ENCODE assay signal across 14 cellular contexts in genomic region chr12:54240971-54241588, GRCh38. TPM values are rescaled to one million over a fixed set of nuclear protein-coding genes. Genes with fewer than 3 reads are reported as not detected.
A peak's percentile ranks its signal among the peaks of the same experiment; 100 is the strongest.
DNase-seq lines count a peak whose midpoint lies in the region; ATAC-seq, FAIRE-seq and TF ChIP-seq lines count a peak whose summit lies in the region.
"Had no signal": no experiment of that assay in that cellular context is flagged by ENCODE, and none has a peak within 500 bp of the region (broad histone marks: within the 10 kb centered on the region; RNA-seq: fewer than 3 reads in every experiment).

No MANE protein-coding gene starts in this region.

- no peaks in the 10 kb centered on the region for H3K27me3 ChIP-seq in mammary epithelial cell (ENCODE audit: insufficient read depth, low read length)
- H3K27me3 ChIP-seq in colonic mucosa, result no peaks in the 10 kb centered on the region
- H3K27me3 ChIP-seq: esophagus squamous epithelium, right atrium auricular region, suprapubic skin had no signal

- H2AFZ ChIP-seq in mammary epithelial cell (ENCODE audit: low read depth, low read length), result peak overlapping the region; percentile 20

- H3K79me2 ChIP-seq in mammary epithelial cell (ENCODE audit: insufficient read depth, low read length), result no peaks in the 10 kb centered on the region

- 50% methylated on average over 1 of the region's 2 CpGs for WGBS in mammary epithelial cell (ENCODE audit: low coverage, missing lambda C conversion rate)

- ATAC-seq in GM18498 (IDR thresholded peaks at IDR 0.05; ENCODE audit: unreplicated experiment), result peak; percentile 68
- peak; percentile 76 for ATAC-seq in HG03460 (IDR thresholded peaks at IDR 0.05; ENCODE audit: unreplicated experiment)

- TF ChIP-seq CTCF in mammary epithelial cell (conservative IDR thresholded peaks at IDR 0.05 in 1 of 2, IDR thresholded peaks at IDR 0.05 in 1 of 2; ENCODE audit: extremely low read depth in 1 of 2, insufficient read depth in 1 of 2, low read depth in 1 of 2, low read length in 2 of 2) (no peak), colonic mucosa (IDR thresholded peaks at IDR 0.05) (no peak)

- in situ Hi-C loops in mammary epithelial cell (cut with MboI; ENCODE audit: low sequenced_read_pairs in 2 of 2), result no loop called here

- peaks cover 26% of the 10 kb centered on the region for H3K4me1 ChIP-seq in mammary epithelial cell (ENCODE audit: insufficient read depth, low read length)
- H3K4me1 ChIP-seq in colonic mucosa, result no peaks in the 10 kb centered on the region
- H3K4me1 ChIP-seq: Caco-2, esophagus squamous epithelium had no signal

- H3K27ac ChIP-seq in mammary epithelial cell (ENCODE audit: insufficient read depth, low read depth, low read length), result peak overlapping the region; percentile 56
- no peak overlapping the region for H3K27ac ChIP-seq in colonic mucosa
- H3K27ac ChIP-seq: esophagus squamous epithelium, right atrium auricular region, suprapubic skin had no signal

- BruUV-seq in mammary epithelial cell (replicated peaks; lab: Mats Ljungman, UMichigan), result no TSS peak

- no peaks in the 10 kb centered on the region for H4K20me1 ChIP-seq in mammary epithelial cell (ENCODE audit: insufficient read depth, low read length)

- H3K9ac ChIP-seq in mammary epithelial cell (ENCODE audit: insufficient read depth, low read length) (no peak overlapping the region), colonic mucosa (ENCODE audit: low read depth in 2 of 2, low read length in 2 of 2) (no peak overlapping the region)

- intact Hi-C loops in mammary epithelial cell (cut with micrococcal nuclease) (no loop called here), colonic mucosa (cut with DNase I) (no loop called here)

- H3K36me3 ChIP-seq in mammary epithelial cell (ENCODE audit: insufficient read depth, low read length) (peaks cover 4% of the 10 kb centered on the region), colonic mucosa (no peaks in the 10 kb centered on the region)

- no peak for DNase-seq in GM19239 (ENCODE audit: insufficient read length, low spot score)
- peak; percentile 91 for DNase-seq in mammary epithelial cell
- DNase-seq in stimulated activated CD8-positive, alpha-beta memory T cell treated with anti-CD3 and anti-CD28 coated beads, Interleukin-4, amount 100 ng/mL, for 48 hours, result no peak
- DNase-seq in NCI-H2196 (lab: John Stamatoyannopoulos, UW; ENCODE audit: unreplicated experiment), result no peak
- no peak for DNase-seq in NCI-H510A (lab: John Stamatoyannopoulos, UW)
- no peak for DNase-seq in colonic mucosa
- DNase-seq: Caco-2; esophagus squamous epithelium; NCI-H1436; stimulated activated CD4-positive, alpha-beta T cell treated with anti-CD3 and anti-CD28 coated beads, Interleukin-4, amount 100 ng/mL, for 4 hours had no signal

- FAIRE-seq in GM19239 (lab: Jason Lieb, UNC), result peak; percentile 14

- CTCF ChIA-PET in mammary epithelial cell (lab: Charles Lee; ENCODE audit: low non-redundant PET), result interaction anchor here (0.6 kb wide), 1 partner anchor 11 kb away, joined by 3 read pairs; no protein-coding TSS in a partner anchor

- dilution Hi-C loops in mammary epithelial cell (cut with HindIII; ENCODE audit: low sequenced_read_pairs), result no loop called here

- peak overlapping the region; percentile 34 for H3K4me2 ChIP-seq in mammary epithelial cell (ENCODE audit: insufficient read depth, low read depth, low read length)

- no peaks in the 10 kb centered on the region for H3K9me3 ChIP-seq in mammary epithelial cell (replicated peaks; ENCODE audit: insufficient read depth, low read length)
- no peaks in the 10 kb centered on the region for H3K9me3 ChIP-seq in colonic mucosa
- H3K9me3 ChIP-seq: Caco-2, esophagus squamous epithelium, right atrium auricular region, suprapubic skin had no signal

- H3K4me3 ChIP-seq in mammary epithelial cell (replicated peaks in 1 of 3; ENCODE audit: insufficient read depth in 1 of 3, low read depth in 2 of 3, low read length in 3 of 3) (no peak overlapping the region), colonic mucosa (no peak overlapping the region)
- H3K4me3 ChIP-seq: esophagus squamous epithelium, right atrium auricular region, suprapubic skin had no signal

RNA-seq across cellular contexts. Expression of gene CBX5, which starts 38.8 kb away (rescaled TPM):
- total RNA-seq in mammary epithelial cell (10 to 100 TPM; 37.2 to 68.1 TPM), colonic mucosa (10 to 100 TPM; 49.3 to 77.5 TPM)
- 26.9 TPM for polyA plus RNA-seq in mammary epithelial cell
- polyA minus RNA-seq in mammary epithelial cell, result 126 TPM

RNA-seq across cellular contexts. Expression of gene HNRNPA1, which starts 39.4 kb away (rescaled TPM):
- total RNA-seq in mammary epithelial cell, result 1,000 to 10,000 TPM in 1 of 2 donors, 100 to 1,000 TPM in 1; 216 to 1,018 TPM
- 973 TPM for polyA plus RNA-seq in mammary epithelial cell
- 602 TPM for polyA minus RNA-seq in mammary epithelial cell
- 1,000 to 10,000 TPM in 1 of 2 donors, 100 to 1,000 TPM in 1; 716 to 1,090 TPM for total RNA-seq in colonic mucosa

RNA-seq across cellular contexts. Expression of gene SMUG1, which starts 52.3 kb away (rescaled TPM):
- total RNA-seq in mammary epithelial cell (10 to 100 TPM; 30.7 to 52.7 TPM), colonic mucosa (10 to 100 TPM; 22.0 to 31.0 TPM)
- 54.7 TPM for polyA plus RNA-seq in mammary epithelial cell
- 80.1 TPM for polyA minus RNA-seq in mammary epithelial cell

RNA-seq across cellular contexts. Expression of gene NFE2, which starts 59.7 kb away (rescaled TPM):
- total RNA-seq in mammary epithelial cell, result under 1 TPM; 0.26 to 0.67 TPM
- 0.54 TPM for polyA plus RNA-seq in mammary epithelial cell
- not detected for polyA minus RNA-seq in mammary epithelial cell
- total RNA-seq in colonic mucosa, result under 1 TPM in 1 of 2 donors, not detected in 1; 0.30 TPM
